Comparison of ENCODE assay signal across 17 cellular contexts in genomic region chr7:142585425-142585824, GRCh38.
DNase-seq lines count a peak whose midpoint lies in the region; ATAC-seq and TF ChIP-seq lines count a peak whose summit lies in the region.
"Had no signal": no experiment of that assay in that cellular context is flagged by ENCODE, and none has a peak within 500 bp of the region (broad histone marks: within the 10 kb centered on the region; RNA-seq: fewer than 3 reads in every experiment).

No MANE protein-coding gene starts in this region.

- DNase-seq in GM10266 (ENCODE audit: extremely low spot score) = no peak
- peak; percentile 22 for DNase-seq in dermis blood vessel endothelial cell
- no peak for DNase-seq in smooth muscle cell (lab: John Stamatoyannopoulos, UW; ENCODE audit: unreplicated experiment)
- no peak for DNase-seq in islet precursor cell
- DNase-seq: central memory CD4-positive, alpha-beta T cell; DMS153; head of caudate nucleus; left ventricle myocardium superior; NCI-H774; SHP77 treated with DMSO at 0.1 percent for 48 hours; testis had no signal

- peaks cover 31% of the 10 kb centered on the region for H3K4me1 ChIP-seq in ACC112 (ENCODE audit: control insufficient read depth, insufficient read depth, low read length, unreplicated experiment)
- no peaks in the 10 kb centered on the region for H3K4me1 ChIP-seq in OCI-LY1 (ENCODE audit: insufficient read depth, low read length, severe bottlenecking)
- no peaks in the 10 kb centered on the region for H3K4me1 ChIP-seq in smooth muscle cell (ENCODE audit: low read depth)
- H3K4me1 ChIP-seq: testis had no signal

- H3K4me2 ChIP-seq in OCI-LY1 (ENCODE audit: low read length) (no peak overlapping the region), smooth muscle cell (no peak overlapping the region)
- H3K4me2 ChIP-seq: KMS-11 had no signal

- no peaks in the 10 kb centered on the region for H3K79me2 ChIP-seq in ACC112 (ENCODE audit: control insufficient read depth, insufficient read depth, low read length, unreplicated experiment)
- H3K79me2 ChIP-seq in OCI-LY1 (ENCODE audit: insufficient read depth, low read length) = no peaks in the 10 kb centered on the region
- no peaks in the 10 kb centered on the region for H3K79me2 ChIP-seq in smooth muscle cell (ENCODE audit: low read depth)

- H3K27ac ChIP-seq in ACC112 (ENCODE audit: low read depth, low read length) (peak overlapping the region; percentile 55; the same call in 1 of the 2 replicates), OCI-LY1 (ENCODE audit: low read depth, low read length, poor library complexity, severe bottlenecking) (no peak overlapping the region), smooth muscle cell (ENCODE audit: low read depth) (no peak overlapping the region)
- H3K27ac ChIP-seq: KMS-11, testis had no signal

- no peaks in the 10 kb centered on the region for H3F3A ChIP-seq in OCI-LY1 (ENCODE audit: insufficient read depth, low read length)
- no peaks in the 10 kb centered on the region for H3F3A ChIP-seq in smooth muscle cell (ENCODE audit: low read depth)

- no peaks in the 10 kb centered on the region for H3K36me3 ChIP-seq in ACC112 (ENCODE audit: insufficient read depth, low read length)
- H3K36me3 ChIP-seq in OCI-LY1 (ENCODE audit: insufficient read depth, low read length) = no peaks in the 10 kb centered on the region
- no peaks in the 10 kb centered on the region for H3K36me3 ChIP-seq in smooth muscle cell (ENCODE audit: low read depth)

- H2AFZ ChIP-seq in ACC112 (ENCODE audit: low read length, unreplicated experiment) (peak overlapping the region; percentile 21), OCI-LY1 (ENCODE audit: low read length) (no peak overlapping the region), smooth muscle cell (ENCODE audit: low read depth) (no peak overlapping the region)

- H3K27me3 ChIP-seq in ACC112 (ENCODE audit: insufficient read depth, low read length) (no peaks in the 10 kb centered on the region), OCI-LY1 (ENCODE audit: insufficient read depth, low read length) (no peaks in the 10 kb centered on the region), smooth muscle cell (ENCODE audit: low read depth) (no peaks in the 10 kb centered on the region)
- H3K27me3 ChIP-seq: testis had no signal

- H4K20me1 ChIP-seq in OCI-LY1 (ENCODE audit: insufficient read depth, low read length) (no peaks in the 10 kb centered on the region), smooth muscle cell (ENCODE audit: low read depth) (no peaks in the 10 kb centered on the region)

- H3K4me3 ChIP-seq in ACC112 (ENCODE audit: low read depth, low read length) = no peak overlapping the region
- no peak overlapping the region for H3K4me3 ChIP-seq in OCI-LY1 (ENCODE audit: low read depth, low read length, poor library complexity, severe bottlenecking)
- no peak overlapping the region for H3K4me3 ChIP-seq in smooth muscle cell
- H3K4me3 ChIP-seq: testis had no signal

- WGBS in smooth muscle cell (ENCODE audit: low lambda C conversion rate) = 50% methylated on average over 2 of the region's 2 CpGs

- H3K9me3 ChIP-seq in OCI-LY1 (ENCODE audit: low read length) (no peaks in the 10 kb centered on the region), smooth muscle cell (replicated peaks; ENCODE audit: low read depth) (no peaks in the 10 kb centered on the region)
- H3K9me3 ChIP-seq: testis had no signal

- H3K9me2 ChIP-seq in OCI-LY1 (ENCODE audit: low read depth, low read length) = no peaks in the 10 kb centered on the region

- TF ChIP-seq CTCF in GM10266 (IDR thresholded peaks at IDR 0.05; ENCODE audit: control insufficient read depth, insufficient read depth, low read depth, missing control alignments) (peak; percentile 46), OCI-LY1 (IDR thresholded peaks at IDR 0.05; ENCODE audit: low read length) (peak; percentile 7; the same call in 1 of the 2 replicates), smooth muscle cell (IDR thresholded peaks at IDR 0.05; ENCODE audit: borderline replicate concordance, insufficient read depth, poor library complexity, severe bottlenecking) (no peak)

- no peak for ATAC-seq in HG02623 (IDR thresholded peaks at IDR 0.05; ENCODE audit: unreplicated experiment)
- no peak for ATAC-seq in GM18520 (IDR thresholded peaks at IDR 0.05; ENCODE audit: unreplicated experiment)
- ATAC-seq: left ventricle myocardium superior; natural killer cell treated with Interleukin-12 subunit alpha and Interleukin-12 subunit beta and Interleukin-15 and Interleukin-18, amount 100 ng/mL, for 72 hours had no signal

- H3K9ac ChIP-seq in OCI-LY1 (ENCODE audit: low read length) (no peak overlapping the region), smooth muscle cell (ENCODE audit: low read depth) (no peak overlapping the region)
- H3K9ac ChIP-seq: KMS-11 had no signal
